Comparison of ENCODE assay signal across 4 cellular contexts in the genomic region with DNA sequence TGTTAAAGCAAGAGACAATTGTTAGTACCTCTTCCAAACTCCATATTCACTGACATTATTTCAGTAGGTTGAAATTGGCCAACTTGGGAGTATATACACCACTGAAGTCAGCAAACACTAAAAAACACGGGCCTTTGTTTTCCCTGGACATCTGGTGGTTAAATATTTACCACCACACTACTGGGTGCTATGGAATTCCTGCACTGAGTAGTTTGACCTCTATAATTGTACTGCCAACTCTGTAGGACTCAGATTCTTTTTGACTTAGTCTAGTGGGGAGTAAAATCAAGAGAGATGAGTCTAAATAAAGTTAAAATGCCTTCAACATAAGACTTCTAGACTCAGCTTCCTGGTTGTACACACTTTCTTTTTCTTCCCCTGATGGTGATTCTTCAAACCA.
TF ChIP-seq lines count a peak whose summit lies in the region.

No MANE protein-coding gene starts in this region.

TF ChIP-seq in IMR-90, 13 proteins besides CTCF, POLR2A, EP300 and RAD21:
- TF ChIP-seq MXI1 (IDR thresholded peaks at IDR 0.05; ENCODE audit: borderline replicate concordance, low read depth, low read length) = no peak
- no peak for TF ChIP-seq RFX5 (IDR thresholded peaks at IDR 0.05; ENCODE audit: low read depth, low read length)
- TF ChIP-seq NFE2L2 (IDR thresholded peaks at IDR 0.05; ENCODE audit: low read depth, low read length) = no peak
- no peak for TF ChIP-seq SMC3 (IDR thresholded peaks at IDR 0.05; ENCODE audit: low read depth, low read length)
- TF ChIP-seq CEBPB (IDR thresholded peaks at IDR 0.05; ENCODE audit: low read depth, low read length) = no peak
- TF ChIP-seq FOS (IDR thresholded peaks at IDR 0.05; ENCODE audit: low read depth, low read length) = no peak
- TF ChIP-seq MAFK (IDR thresholded peaks at IDR 0.05; ENCODE audit: low read depth, low read length) = no peak
- no peak for TF ChIP-seq RCOR1 (IDR thresholded peaks at IDR 0.05; ENCODE audit: insufficient replicate concordance, low read length)
- TF ChIP-seq, protein P1, sequence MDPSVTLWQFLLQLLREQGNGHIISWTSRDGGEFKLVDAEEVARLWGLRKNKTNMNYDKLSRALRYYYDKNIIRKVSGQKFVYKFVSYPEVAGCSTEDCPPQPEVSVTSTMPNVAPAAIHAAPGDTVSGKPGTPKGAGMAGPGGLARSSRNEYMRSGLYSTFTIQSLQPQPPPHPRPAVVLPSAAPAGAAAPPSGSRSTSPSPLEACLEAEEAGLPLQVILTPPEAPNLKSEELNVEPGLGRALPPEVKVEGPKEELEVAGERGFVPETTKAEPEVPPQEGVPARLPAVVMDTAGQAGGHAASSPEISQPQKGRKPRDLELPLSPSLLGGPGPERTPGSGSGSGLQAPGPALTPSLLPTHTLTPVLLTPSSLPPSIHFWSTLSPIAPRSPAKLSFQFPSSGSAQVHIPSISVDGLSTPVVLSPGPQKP (IDR thresholded peaks at IDR 0.05; ENCODE audit: borderline replicate concordance, low read depth, low read length) = no peak
- no peak for TF ChIP-seq USF2 (IDR thresholded peaks at IDR 0.05; ENCODE audit: low read depth, low read length)
- no peak for TF ChIP-seq MAZ (IDR thresholded peaks at IDR 0.05; ENCODE audit: borderline replicate concordance, low read depth, low read length)
- TF ChIP-seq CHD1 (IDR thresholded peaks at IDR 0.05; ENCODE audit: low read depth, low read length) = no peak
- TF ChIP-seq BHLHE40 (IDR thresholded peaks at IDR 0.05; ENCODE audit: low read depth, low read length) = no peak

TF ChIP-seq in GM12878, 131 proteins besides CTCF, POLR2A, EP300 and RAD21 (continues in another document):
- no peak for TF ChIP-seq CBFB (IDR thresholded peaks at IDR 0.05; ENCODE audit: low read depth)
- TF ChIP-seq, protein P2, sequence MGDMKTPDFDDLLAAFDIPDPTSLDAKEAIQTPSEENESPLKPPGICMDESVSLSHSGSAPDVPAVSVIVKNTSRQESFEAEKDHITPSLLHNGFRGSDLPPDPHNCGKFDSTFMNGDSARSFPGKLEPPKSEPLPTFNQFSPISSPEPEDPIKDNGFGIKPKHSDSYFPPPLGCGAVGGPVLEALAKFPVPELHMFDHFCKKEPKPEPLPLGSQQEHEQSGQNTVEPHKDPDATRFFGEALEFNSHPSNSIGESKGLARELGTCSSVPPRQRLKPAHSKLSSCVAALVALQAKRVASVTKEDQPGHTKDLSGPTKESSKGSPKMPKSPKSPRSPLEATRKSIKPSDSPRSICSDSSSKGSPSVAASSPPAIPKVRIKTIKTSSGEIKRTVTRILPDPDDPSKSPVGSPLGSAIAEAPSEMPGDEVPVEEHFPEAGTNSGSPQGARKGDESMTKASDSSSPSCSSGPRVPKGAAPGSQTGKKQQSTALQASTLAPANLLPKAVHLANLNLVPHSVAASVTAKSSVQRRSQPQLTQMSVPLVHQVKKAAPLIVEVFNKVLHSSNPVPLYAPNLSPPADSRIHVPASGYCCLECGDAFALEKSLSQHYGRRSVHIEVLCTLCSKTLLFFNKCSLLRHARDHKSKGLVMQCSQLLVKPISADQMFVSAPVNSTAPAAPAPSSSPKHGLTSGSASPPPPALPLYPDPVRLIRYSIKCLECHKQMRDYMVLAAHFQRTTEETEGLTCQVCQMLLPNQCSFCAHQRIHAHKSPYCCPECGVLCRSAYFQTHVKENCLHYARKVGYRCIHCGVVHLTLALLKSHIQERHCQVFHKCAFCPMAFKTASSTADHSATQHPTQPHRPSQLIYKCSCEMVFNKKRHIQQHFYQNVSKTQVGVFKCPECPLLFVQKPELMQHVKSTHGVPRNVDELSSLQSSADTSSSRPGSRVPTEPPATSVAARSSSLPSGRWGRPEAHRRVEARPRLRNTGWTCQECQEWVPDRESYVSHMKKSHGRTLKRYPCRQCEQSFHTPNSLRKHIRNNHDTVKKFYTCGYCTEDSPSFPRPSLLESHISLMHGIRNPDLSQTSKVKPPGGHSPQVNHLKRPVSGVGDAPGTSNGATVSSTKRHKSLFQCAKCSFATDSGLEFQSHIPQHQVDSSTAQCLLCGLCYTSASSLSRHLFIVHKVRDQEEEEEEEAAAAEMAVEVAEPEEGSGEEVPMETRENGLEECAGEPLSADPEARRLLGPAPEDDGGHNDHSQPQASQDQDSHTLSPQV (IDR thresholded peaks at IDR 0.05) = no peak
- TF ChIP-seq, protein P3, sequence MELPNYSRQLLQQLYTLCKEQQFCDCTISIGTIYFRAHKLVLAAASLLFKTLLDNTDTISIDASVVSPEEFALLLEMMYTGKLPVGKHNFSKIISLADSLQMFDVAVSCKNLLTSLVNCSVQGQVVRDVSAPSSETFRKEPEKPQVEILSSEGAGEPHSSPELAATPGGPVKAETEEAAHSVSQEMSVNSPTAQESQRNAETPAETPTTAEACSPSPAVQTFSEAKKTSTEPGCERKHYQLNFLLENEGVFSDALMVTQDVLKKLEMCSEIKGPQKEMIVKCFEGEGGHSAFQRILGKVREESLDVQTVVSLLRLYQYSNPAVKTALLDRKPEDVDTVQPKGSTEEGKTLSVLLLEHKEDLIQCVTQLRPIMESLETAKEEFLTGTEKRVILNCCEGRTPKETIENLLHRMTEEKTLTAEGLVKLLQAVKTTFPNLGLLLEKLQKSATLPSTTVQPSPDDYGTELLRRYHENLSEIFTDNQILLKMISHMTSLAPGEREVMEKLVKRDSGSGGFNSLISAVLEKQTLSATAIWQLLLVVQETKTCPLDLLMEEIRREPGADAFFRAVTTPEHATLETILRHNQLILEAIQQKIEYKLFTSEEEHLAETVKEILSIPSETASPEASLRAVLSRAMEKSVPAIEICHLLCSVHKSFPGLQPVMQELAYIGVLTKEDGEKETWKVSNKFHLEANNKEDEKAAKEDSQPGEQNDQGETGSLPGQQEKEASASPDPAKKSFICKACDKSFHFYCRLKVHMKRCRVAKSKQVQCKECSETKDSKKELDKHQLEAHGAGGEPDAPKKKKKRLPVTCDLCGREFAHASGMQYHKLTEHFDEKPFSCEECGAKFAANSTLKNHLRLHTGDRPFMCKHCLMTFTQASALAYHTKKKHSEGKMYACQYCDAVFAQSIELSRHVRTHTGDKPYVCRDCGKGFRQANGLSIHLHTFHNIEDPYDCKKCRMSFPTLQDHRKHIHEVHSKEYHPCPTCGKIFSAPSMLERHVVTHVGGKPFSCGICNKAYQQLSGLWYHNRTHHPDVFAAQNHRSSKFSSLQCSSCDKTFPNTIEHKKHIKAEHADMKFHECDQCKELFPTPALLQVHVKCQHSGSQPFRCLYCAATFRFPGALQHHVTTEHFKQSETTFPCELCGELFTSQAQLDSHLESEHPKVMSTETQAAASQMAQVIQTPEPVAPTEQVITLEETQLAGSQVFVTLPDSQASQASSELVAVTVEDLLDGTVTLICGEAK (IDR thresholded peaks at IDR 0.05; ENCODE audit: borderline replicate concordance) = peak; percentile 73

TF ChIP-seq in liver, 16 proteins besides CTCF, POLR2A, EP300 and RAD21:
- TF ChIP-seq HNF4A (conservative IDR thresholded peaks at IDR 0.05) = peak; percentile 23 to 24
- no peak for TF ChIP-seq ATF3 (IDR thresholded peaks at IDR 0.05)
- no peak for TF ChIP-seq HNF4G (IDR thresholded peaks at IDR 0.05)
- no peak for TF ChIP-seq FOXA1 (IDR thresholded peaks at IDR 0.05)
- TF ChIP-seq YY1 (IDR thresholded peaks at IDR 0.05) = no peak
- TF ChIP-seq RXRA (IDR thresholded peaks at IDR 0.05) = peak in 1 of 2 donors; percentile 30

TF ChIP-seq in GM23338, 12 proteins besides CTCF, POLR2A, EP300 and RAD21:
- TF ChIP-seq NANOG (IDR thresholded peaks at IDR 0.05; ENCODE audit: borderline replicate concordance) (no peak), STAT1 (IDR thresholded peaks at IDR 0.05; ENCODE audit: unreplicated experiment) (no peak), ZNF331 (CRISPR knock-in tag; IDR thresholded peaks at IDR 0.05; ENCODE audit: low read depth) (no peak), REST (IDR thresholded peaks at IDR 0.05; ENCODE audit: unreplicated experiment) (no peak), EZH2 (IDR thresholded peaks at IDR 0.05; ENCODE audit: low read depth, unreplicated experiment) (no peak), POLR2AphosphoS5 (IDR thresholded peaks at IDR 0.05; ENCODE audit: low read depth) (no peak), CREB1 (CRISPR knock-in tag; IDR thresholded peaks at IDR 0.05; ENCODE audit: low read depth) (no peak), EZH2phosphoT487 (IDR thresholded peaks at IDR 0.05; ENCODE audit: unreplicated experiment) (no peak), ETS1 (IDR thresholded peaks at IDR 0.05) (no peak), ZNF114 (CRISPR knock-in tag; IDR thresholded peaks at IDR 0.05) (no peak), JUNB (IDR thresholded peaks at IDR 0.05; ENCODE audit: unreplicated experiment) (no peak)
- TF ChIP-seq, protein P4, sequence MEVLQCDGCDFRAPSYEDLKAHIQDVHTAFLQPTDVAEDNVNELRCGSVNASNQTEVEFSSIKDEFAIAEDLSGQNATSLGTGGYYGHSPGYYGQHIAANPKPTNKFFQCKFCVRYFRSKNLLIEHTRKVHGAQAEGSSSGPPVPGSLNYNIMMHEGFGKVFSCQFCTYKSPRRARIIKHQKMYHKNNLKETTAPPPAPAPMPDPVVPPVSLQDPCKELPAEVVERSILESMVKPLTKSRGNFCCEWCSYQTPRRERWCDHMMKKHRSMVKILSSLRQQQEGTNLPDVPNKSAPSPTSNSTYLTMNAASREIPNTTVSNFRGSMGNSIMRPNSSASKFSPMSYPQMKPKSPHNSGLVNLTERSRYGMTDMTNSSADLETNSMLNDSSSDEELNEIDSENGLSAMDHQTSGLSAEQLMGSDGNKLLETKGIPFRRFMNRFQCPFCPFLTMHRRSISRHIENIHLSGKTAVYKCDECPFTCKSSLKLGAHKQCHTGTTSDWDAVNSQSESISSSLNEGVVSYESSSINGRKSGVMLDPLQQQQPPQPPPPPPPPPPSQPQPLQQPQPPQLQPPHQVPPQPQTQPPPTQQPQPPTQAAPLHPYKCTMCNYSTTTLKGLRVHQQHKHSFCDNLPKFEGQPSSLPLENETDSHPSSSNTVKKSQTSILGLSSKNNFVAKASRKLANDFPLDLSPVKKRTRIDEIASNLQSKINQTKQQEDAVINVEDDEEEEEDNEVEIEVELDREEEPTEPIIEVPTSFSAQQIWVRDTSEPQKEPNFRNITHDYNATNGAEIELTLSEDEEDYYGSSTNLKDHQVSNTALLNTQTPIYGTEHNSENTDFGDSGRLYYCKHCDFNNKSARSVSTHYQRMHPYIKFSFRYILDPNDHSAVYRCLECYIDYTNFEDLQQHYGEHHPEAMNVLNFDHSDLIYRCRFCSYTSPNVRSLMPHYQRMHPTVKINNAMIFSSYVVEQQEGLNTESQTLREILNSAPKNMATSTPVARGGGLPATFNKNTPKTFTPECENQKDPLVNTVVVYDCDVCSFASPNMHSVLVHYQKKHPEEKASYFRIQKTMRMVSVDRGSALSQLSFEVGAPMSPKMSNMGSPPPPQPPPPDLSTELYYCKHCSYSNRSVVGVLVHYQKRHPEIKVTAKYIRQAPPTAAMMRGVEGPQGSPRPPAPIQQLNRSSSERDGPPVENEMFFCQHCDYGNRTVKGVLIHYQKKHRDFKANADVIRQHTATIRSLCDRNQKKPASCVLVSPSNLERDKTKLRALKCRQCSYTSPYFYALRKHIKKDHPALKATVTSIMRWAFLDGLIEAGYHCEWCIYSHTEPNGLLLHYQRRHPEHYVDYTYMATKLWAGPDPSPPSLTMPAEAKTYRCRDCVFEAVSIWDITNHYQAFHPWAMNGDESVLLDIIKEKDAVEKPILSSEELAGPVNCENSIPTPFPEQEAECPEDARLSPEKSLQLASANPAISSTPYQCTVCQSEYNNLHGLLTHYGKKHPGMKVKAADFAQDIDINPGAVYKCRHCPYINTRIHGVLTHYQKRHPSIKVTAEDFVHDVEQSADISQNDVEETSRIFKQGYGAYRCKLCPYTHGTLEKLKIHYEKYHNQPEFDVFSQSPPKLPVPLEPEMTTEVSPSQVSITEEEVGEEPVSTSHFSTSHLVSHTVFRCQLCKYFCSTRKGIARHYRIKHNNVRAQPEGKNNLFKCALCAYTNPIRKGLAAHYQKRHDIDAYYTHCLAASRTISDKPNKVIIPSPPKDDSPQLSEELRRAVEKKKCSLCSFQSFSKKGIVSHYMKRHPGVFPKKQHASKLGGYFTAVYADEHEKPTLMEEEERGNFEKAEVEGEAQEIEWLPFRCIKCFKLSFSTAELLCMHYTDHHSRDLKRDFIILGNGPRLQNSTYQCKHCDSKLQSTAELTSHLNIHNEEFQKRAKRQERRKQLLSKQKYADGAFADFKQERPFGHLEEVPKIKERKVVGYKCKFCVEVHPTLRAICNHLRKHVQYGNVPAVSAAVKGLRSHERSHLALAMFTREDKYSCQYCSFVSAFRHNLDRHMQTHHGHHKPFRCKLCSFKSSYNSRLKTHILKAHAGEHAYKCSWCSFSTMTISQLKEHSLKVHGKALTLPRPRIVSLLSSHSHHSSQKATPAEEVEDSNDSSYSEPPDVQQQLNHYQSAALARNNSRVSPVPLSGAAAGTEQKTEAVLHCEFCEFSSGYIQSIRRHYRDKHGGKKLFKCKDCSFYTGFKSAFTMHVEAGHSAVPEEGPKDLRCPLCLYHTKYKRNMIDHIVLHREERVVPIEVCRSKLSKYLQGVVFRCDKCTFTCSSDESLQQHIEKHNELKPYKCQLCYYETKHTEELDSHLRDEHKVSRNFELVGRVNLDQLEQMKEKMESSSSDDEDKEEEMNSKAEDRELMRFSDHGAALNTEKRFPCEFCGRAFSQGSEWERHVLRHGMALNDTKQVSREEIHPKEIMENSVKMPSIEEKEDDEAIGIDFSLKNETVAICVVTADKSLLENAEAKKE (CRISPR knock-in tag; IDR thresholded peaks at IDR 0.05) = no peak
